In the genomic region with DNA sequence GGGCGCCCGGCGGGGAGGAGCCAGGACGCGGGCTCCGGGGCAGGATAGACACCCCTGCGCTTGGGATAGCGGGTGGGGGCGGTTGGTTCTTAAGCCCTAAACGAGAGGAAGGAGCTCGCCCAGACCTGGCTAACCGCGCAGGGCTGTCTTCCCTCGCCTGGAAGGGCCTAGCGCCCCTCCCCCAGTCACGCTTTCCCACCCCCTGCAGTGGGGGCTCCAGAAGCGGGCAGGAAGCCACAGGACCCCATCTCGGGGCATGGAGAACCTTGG, we compare ENCODE assay signal across 11 cellular contexts. TPM values are rescaled to one million over a fixed set of nuclear protein-coding genes. Genes with fewer than 3 reads are reported as not detected.
DNase-seq lines count a peak whose midpoint lies in the region; ATAC-seq and TF ChIP-seq lines count a peak whose summit lies in the region.
"Had no signal": no experiment of that assay in that cellular context is flagged by ENCODE, and none has a peak within 500 bp of the region (broad histone marks: within the 10 kb centered on the region; RNA-seq: fewer than 3 reads in every experiment).

No MANE protein-coding gene starts in this region.

- H3K9me3 Mint-ChIP-seq in activated CD4-positive, alpha-beta T cell treated with anti-CD3 and anti-CD28 coated beads, Interleukin-2, amount 10 ng/mL, durations not matched to agents 7 days and 5 days: no peaks in the 10 kb centered on the region
- H3K9me3 Mint-ChIP-seq: stimulated activated naive CD8-positive, alpha-beta T cell treated with anti-CD3 and anti-CD28 coated beads, Interleukin-15, Interleukin-2, amounts not matched to agents 100 ng/mL and 50 ng/mL, for 24 hours had no signal

- no peak overlapping the region for H3K27ac ChIP-seq in HUES48 (ENCODE audit: low read depth, low read length)
- H3K27ac ChIP-seq in lower lobe of right lung: peak overlapping the region; percentile 84
- H3K27ac ChIP-seq in tibial nerve: peak overlapping the region; percentile 46 to 78 (median 60)
- H3K27ac ChIP-seq in ascending aorta: no peak overlapping the region

- intact Hi-C loops in lower lobe of right lung (cut with DNase I): no loop called here
- intact Hi-C loops in ascending aorta (cut with DNase I): no loop called here

- H3K36me3 ChIP-seq in HUES48 (ENCODE audit: control insufficient read depth, insufficient read depth, low read length) (no peaks in the 10 kb centered on the region), lower lobe of right lung (no peaks in the 10 kb centered on the region), tibial nerve (no peaks in the 10 kb centered on the region), ascending aorta (no peaks in the 10 kb centered on the region)

- no peak for TF ChIP-seq POLR2A in tibial nerve (IDR thresholded peaks at IDR 0.05)

- no peak overlapping the region for H3K27ac Mint-ChIP-seq in activated CD4-positive, alpha-beta T cell treated with anti-CD3 and anti-CD28 coated beads, Interleukin-2, amount 10 ng/mL, durations not matched to agents 7 days and 5 days
- H3K27ac Mint-ChIP-seq: stimulated activated naive CD8-positive, alpha-beta T cell treated with anti-CD3 and anti-CD28 coated beads, Interleukin-15, Interleukin-2, amounts not matched to agents 100 ng/mL and 50 ng/mL, for 24 hours had no signal

- H3K27me3 ChIP-seq in HUES48 (ENCODE audit: control insufficient read depth, insufficient read depth, low read length): peaks cover 100% of the 10 kb centered on the region
- H3K27me3 ChIP-seq in lower lobe of right lung (ENCODE audit: low read depth): peaks cover 97% of the 10 kb centered on the region
- peaks cover 0 to 87% of the 10 kb centered on the region in 2 donors for H3K27me3 ChIP-seq in tibial nerve
- H3K27me3 ChIP-seq in ascending aorta: peaks cover 9% of the 10 kb centered on the region

- H3K9me3 ChIP-seq in HUES48 (ENCODE audit: control insufficient read depth, insufficient read depth, low read length) (no peaks in the 10 kb centered on the region), lower lobe of right lung (no peaks in the 10 kb centered on the region), tibial nerve (no peaks in the 10 kb centered on the region), ascending aorta (no peaks in the 10 kb centered on the region)

- H3K36me3 Mint-ChIP-seq in activated CD4-positive, alpha-beta T cell treated with anti-CD3 and anti-CD28 coated beads, Interleukin-2, amount 10 ng/mL, durations not matched to agents 7 days and 5 days (ENCODE audit: low read depth): peaks cover 1% of the 10 kb centered on the region

- no peak for ATAC-seq in lower lobe of right lung

- POLR2A ChIA-PET in activated CD4-positive, alpha-beta T cell treated with anti-CD3 and anti-CD28 coated beads, Interleukin-2, amount 10 ng/mL, durations not matched to agents 7 days and 5 days (lab: Charles Lee): no interaction called here

- H3K27me3 Mint-ChIP-seq in activated CD4-positive, alpha-beta T cell treated with anti-CD3 and anti-CD28 coated beads, Interleukin-2, amount 10 ng/mL, durations not matched to agents 7 days and 5 days: peaks cover 60% of the 10 kb centered on the region

- H3K4me1 ChIP-seq in HUES48 (ENCODE audit: control insufficient read depth, insufficient read depth, low read length) (peaks cover 36% of the 10 kb centered on the region), lower lobe of right lung (peaks cover 65% of the 10 kb centered on the region), tibial nerve (peaks cover 0 to 81% (median 36%) of the 10 kb centered on the region in 4 donors), ascending aorta (peaks cover 6 to 15% of the 10 kb centered on the region in 2 donors)

- DNase-seq in choroid plexus epithelial cell (ENCODE audit: low read depth): no peak
- DNase-seq in lower lobe of right lung: no peak
- DNase-seq in tibial nerve (ENCODE audit: low spot score in 2 of 2): no peak
- no peak for DNase-seq in HuH-7 (ENCODE audit: low spot score)
- DNase-seq in ascending aorta (ENCODE audit: low spot score in 2 of 2): no peak
- no peak for DNase-seq in activated CD4-positive, alpha-beta T cell treated with anti-CD3 and anti-CD28 coated beads, Interleukin-2, amount 10 ng/mL, durations not matched to agents 7 days and 5 days
- DNase-seq: NCI-H748 treated with DMSO at 0.1 percent for 48 hours; stimulated activated CD4-positive, alpha-beta T cell treated with anti-CD3 and anti-CD28 coated beads, Interleukin-12 subunit alpha, Interleukin-12 subunit beta, amount 100 ng/mL, for 4 hours had no signal

- TF ChIP-seq CTCF in choroid plexus epithelial cell (conservative IDR thresholded peaks at IDR 0.05; ENCODE audit: low read depth, low read length) (no peak), lower lobe of right lung (IDR thresholded peaks at IDR 0.05) (no peak), tibial nerve (IDR thresholded peaks at IDR 0.05) (no peak), ascending aorta (IDR thresholded peaks at IDR 0.05) (no peak)

- 4% methylated on average over 11 to 16 of the region's 18 CpGs for whole genome bisulfite sequencing in tibial nerve, 2 donors

- H3K4me3 Mint-ChIP-seq in activated CD4-positive, alpha-beta T cell treated with anti-CD3 and anti-CD28 coated beads, Interleukin-2, amount 10 ng/mL, durations not matched to agents 7 days and 5 days: no peak overlapping the region

- peaks cover 22% of the 10 kb centered on the region for H3K4me1 Mint-ChIP-seq in activated CD4-positive, alpha-beta T cell treated with anti-CD3 and anti-CD28 coated beads, Interleukin-2, amount 10 ng/mL, durations not matched to agents 7 days and 5 days

- CTCF ChIA-PET in activated CD4-positive, alpha-beta T cell treated with anti-CD3 and anti-CD28 coated beads, Interleukin-2, amount 10 ng/mL, durations not matched to agents 7 days and 5 days (lab: Charles Lee): interaction anchor here (0.6 to 1.0 kb wide), 2 partner anchors 58 to 184 kb away, joined by 3 to 4 read pairs; no protein-coding TSS in a partner anchor

- H3K9ac ChIP-seq in HUES48 (ENCODE audit: low read depth, low read length): no peak overlapping the region

- H3K4me3 ChIP-seq in HUES48 (ENCODE audit: low read depth, low read length) (peak overlapping the region; percentile 55; the same call in 1 of the 2 replicates), choroid plexus epithelial cell (ENCODE audit: low read depth, low read length) (peak overlapping the region; percentile 50), lower lobe of right lung (peak overlapping the region; percentile 49), tibial nerve (peak overlapping the region; percentile 18 to 42 (median 32)), ascending aorta (peak overlapping the region in 1 of 2 donors; percentile 51)

- TF ChIP-seq EP300 in tibial nerve (IDR thresholded peaks at IDR 0.05): no peak

RNA-seq across cellular contexts. Expression of gene SHH, which starts 6.5 kb away (rescaled TPM):
- total RNA-seq in lower lobe of right lung (7.3 TPM), tibial nerve (10 to 100 TPM in 2 of 4 donors, 1 to 10 TPM in 2; 7.7 to 16.2 (median 11.3) TPM), ascending aorta (0.11 TPM)
- not detected for total RNA-seq in activated CD4-positive, alpha-beta T cell treated with anti-CD3 and anti-CD28 coated beads, Interleukin-2, amount 10 ng/mL, durations not matched to agents 7 days and 5 days
- total RNA-seq: M059J had no signal

Comparison
In these comparisons a context has a peak if more than half of its experiments do, and no peak if none do; other contexts are left out.
1. H3K27ac ChIP-seq: peak in lower lobe of right lung (single experiment) and tibial nerve (4 of 4); none in HUES48 (single experiment) and ascending aorta (0 of 2).